In the genomic region with DNA sequence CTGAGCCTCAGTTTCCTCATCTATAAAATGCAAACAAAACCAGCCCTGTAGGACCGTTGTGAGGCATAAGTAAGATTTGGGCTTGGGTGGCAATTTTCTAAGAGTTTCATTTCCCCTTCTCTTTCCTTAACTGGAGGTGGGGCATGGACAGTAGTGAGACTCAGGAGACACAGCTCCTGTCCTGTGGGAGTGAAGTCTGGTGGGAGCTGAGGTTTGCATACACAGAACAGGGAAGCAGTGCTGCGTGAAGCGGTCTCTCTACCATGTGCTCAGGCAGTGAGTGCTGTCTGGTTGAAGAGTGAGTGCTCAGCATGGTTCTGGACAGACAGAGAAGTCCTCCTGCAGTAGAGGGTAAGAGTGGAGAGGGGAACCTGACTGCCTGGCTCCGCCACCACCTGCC, we compare ENCODE assay signal across 13 cellular contexts. TPM values are rescaled to one million over a fixed set of nuclear protein-coding genes. Genes with fewer than 3 reads are reported as not detected.
DNase-seq lines count a peak whose midpoint lies in the region; ATAC-seq and TF ChIP-seq lines count a peak whose summit lies in the region.
"Had no signal": no experiment of that assay in that cellular context is flagged by ENCODE, and none has a peak within 500 bp of the region (broad histone marks: within the 10 kb centered on the region; RNA-seq: fewer than 3 reads in every experiment).

No MANE protein-coding gene starts in this region.

- H3F3A ChIP-seq in PC-9 (ENCODE audit: insufficient read depth, low read depth) = peaks cover 5% of the 10 kb centered on the region

- no peak overlapping the region for H3K4me3 ChIP-seq in PC-9
- H3K4me3 ChIP-seq: cardiac muscle cell, lung, SJCRH30 had no signal

- H3K9me3 ChIP-seq in CD4-positive, alpha-beta T cell (ENCODE audit: control insufficient read depth, low read length) = no peaks in the 10 kb centered on the region
- no peaks in the 10 kb centered on the region for H3K9me3 ChIP-seq in PC-9 (ENCODE audit: insufficient read depth, low read depth)
- H3K9me3 ChIP-seq: SJCRH30 had no signal

- H4K20me1 ChIP-seq in PC-9 (ENCODE audit: insufficient read depth) = no peaks in the 10 kb centered on the region

- no peak overlapping the region for H3K4me3 Mint-ChIP-seq in CD4-positive, alpha-beta T cell

- intact Hi-C loops in CD4-positive, alpha-beta T cell (cut with DNase I, micrococcal nuclease) = no loop called here
- intact Hi-C loops in PC-9 (cut with micrococcal nuclease; ENCODE audit: unreplicated experiment) = no loop called here

- no peaks in the 10 kb centered on the region for H3K9me2 ChIP-seq in PC-9 (ENCODE audit: insufficient read depth)

- no peak for DNase-seq in CD4-positive, alpha-beta T cell
- no peak for DNase-seq in PC-9
- DNase-seq in stimulated activated CD4-positive, alpha-beta T cell treated with anti-CD3 and anti-CD28 coated beads, Interleukin-1b, Interleukin-23, amount 100 ng/mL, for 48 hours = no peak
- DNase-seq: H7, NCI-H187 treated with DMSO at 0.1 percent for 48 hours, SJCRH30 had no signal

- H3K27me3 ChIP-seq in CD4-positive, alpha-beta T cell (ENCODE audit: control insufficient read depth, insufficient read depth, low read length) = no peaks in the 10 kb centered on the region
- H3K27me3 ChIP-seq in layer of hippocampus (ENCODE audit: control insufficient read depth, insufficient read depth, low read length) (no peaks in the 10 kb centered on the region), PC-9 (ENCODE audit: insufficient read depth, low read depth) (no peaks in the 10 kb centered on the region)
- H3K27me3 ChIP-seq: cardiac muscle cell, SJCRH30 had no signal

- peak overlapping the region; percentile 73 for H3K27ac Mint-ChIP-seq in CD4-positive, alpha-beta T cell

- peaks cover under 1% of the 10 kb centered on the region; the same call in 1 of the 2 replicates for H3K79me2 ChIP-seq in PC-9 (ENCODE audit: low read depth)

- peaks cover 18% of the 10 kb centered on the region for H3K4me1 ChIP-seq in PC-9 (replicated peaks; ENCODE audit: insufficient read depth)
- H3K4me1 ChIP-seq: SJCRH30 had no signal

- no peak overlapping the region for H3K4me2 ChIP-seq in PC-9

- POLR2A ChIA-PET in CD4-positive, alpha-beta T cell (lab: Charles Lee) = interaction anchor here (1.8 kb wide), 1 partner anchor 34 kb away, joined by 7 read pairs; no protein-coding TSS in a partner anchor
- POLR2A ChIA-PET in PC-9 (lab: Charles Lee; ENCODE audit: unreplicated experiment) = no interaction called here

- no peak for TF ChIP-seq CTCF in CD4-positive, alpha-beta T cell (IDR thresholded peaks at IDR 0.05)
- no peak for TF ChIP-seq CTCF in PC-9 (conservative IDR thresholded peaks at IDR 0.05)

- no peaks in the 10 kb centered on the region for H3K9me3 Mint-ChIP-seq in CD4-positive, alpha-beta T cell

- no peak overlapping the region for H2AFZ ChIP-seq in PC-9

- H3K36me3 ChIP-seq in PC-9 (ENCODE audit: low read depth) = no peaks in the 10 kb centered on the region

- peak; percentile 65; the same call in 1 of the 2 replicates for TF ChIP-seq POLR2A in Raji (IDR thresholded peaks at IDR 0.05; ENCODE audit: insufficient read depth, low read depth, low read length)

- no peaks in the 10 kb centered on the region for H3K27me3 Mint-ChIP-seq in CD4-positive, alpha-beta T cell

- ATAC-seq in CD4-positive, alpha-beta T cell (ENCODE audit: poor library complexity) = no peak
- ATAC-seq in GM21786 (IDR thresholded peaks at IDR 0.05; ENCODE audit: unreplicated experiment) = peak; percentile 24
- ATAC-seq in HG02623 (IDR thresholded peaks at IDR 0.05; ENCODE audit: unreplicated experiment) = no peak
- no peak for ATAC-seq in HG03520 (IDR thresholded peaks at IDR 0.05; ENCODE audit: unreplicated experiment)

- CTCF ChIA-PET in CD4-positive, alpha-beta T cell (lab: Charles Lee) = no interaction called here
- CTCF ChIA-PET in PC-9 (lab: Charles Lee) = interaction anchor here (0.5 kb wide), 1 partner anchor 24 kb away, joined by 3 read pairs; no protein-coding TSS in a partner anchor

- H3K4me1 Mint-ChIP-seq in CD4-positive, alpha-beta T cell (ENCODE audit: low read depth) = peaks cover 41% of the 10 kb centered on the region

- no TSS peak for BruUV-seq in PC-9 (replicated peaks; lab: Mats Ljungman, UMichigan)

- peaks cover 74% of the 10 kb centered on the region for H3K36me3 Mint-ChIP-seq in CD4-positive, alpha-beta T cell (ENCODE audit: low read depth)

- H3K27ac ChIP-seq in CD4-positive, alpha-beta T cell (ENCODE audit: low read depth, low read length) = no peak overlapping the region
- peak overlapping the region; percentile 58 for H3K27ac ChIP-seq in layer of hippocampus (ENCODE audit: low read depth, low read length)
- H3K27ac ChIP-seq in PC-9 = no peak overlapping the region
- H3K27ac ChIP-seq: SJCRH30 had no signal

RNA-seq across cellular contexts. Expression of a gene that starts 36.9 kb away (rescaled TPM):
- total RNA-seq in CD4-positive, alpha-beta T cell = 10 to 100 TPM; 40.3 to 40.6 TPM
- 66.8 and 80.9 TPM in 2 replicates for total RNA-seq in PC-9 (2021)
